Comparison of ENCODE assay signal across 9 cellular contexts in genomic region chr5:175746851-175747250, GRCh38.
A peak's percentile ranks its signal among the peaks of the same experiment; 100 is the strongest.
DNase-seq lines count a peak whose midpoint lies in the region; ATAC-seq, FAIRE-seq and TF ChIP-seq lines count a peak whose summit lies in the region.
"Had no signal": no experiment of that assay in that cellular context is flagged by ENCODE, and none has a peak within 500 bp of the region (broad histone marks: within the 10 kb centered on the region; RNA-seq: fewer than 3 reads in every experiment).

No MANE protein-coding gene starts in this region.

- POLR2A ChIA-PET in A549 (lab: Yijun Ruan, JAX): interaction anchor here (1.0 kb wide), 1 partner anchor 32 kb away, joined by 3 read pairs; no protein-coding TSS in a partner anchor
- POLR2A ChIA-PET in RWPE1 (lab: Yijun Ruan, JAX; ENCODE audit: low non-redundant PET): no interaction called here

- no peak for TF ChIP-seq EP300 in A549 (IDR thresholded peaks at IDR 0.05)

- CTCF ChIA-PET in A549 (lab: Yijun Ruan, JAX): interaction anchor here (1.3 to 2.8 kb wide), 3 partner anchors 14 to 126 kb away, joined by 3 to 23 read pairs (median 4); no protein-coding TSS in a partner anchor
- CTCF ChIA-PET in RWPE1 (lab: Yijun Ruan, JAX): interaction anchor here (0.6 kb wide), 1 partner anchor 1699 kb away, joined by 3 read pairs; no protein-coding TSS in a partner anchor

- WGBS in A549 (ENCODE audit: missing lambda C conversion rate): 33% methylated on average over 2 of the region's 2 CpGs

- no peak overlapping the region for H3K4me3 ChIP-seq in A549

- FAIRE-seq in A549 (lab: Jason Lieb, UNC): peak; percentile 56

- H3K27ac ChIP-seq in A549 (peak overlapping the region; percentile 29 to 76; a peak in 3 of 6 replicates), RWPE1 (no peak overlapping the region)

- no peaks in the 10 kb centered on the region for H3K9me3 ChIP-seq in A549

- TF ChIP-seq RAD21 in A549 (conservative IDR thresholded peaks at IDR 0.05 in 1 of 2, IDR thresholded peaks at IDR 0.05 in 1 of 2): no peak

- DNase-seq in A549 (ENCODE audit: low read depth in 1 of 2, low spot score in 1 of 2) (peak; percentile 58 to 60), H4 (ENCODE audit: low spot score) (peak; percentile 60), RWPE1 (ENCODE audit: low spot score) (peak; percentile 61), head of caudate nucleus (peak in 24 of 42 donors; percentile 26 to 66 (median 41)), NCI-H128 (lab: John Stamatoyannopoulos, UW; ENCODE audit: unreplicated experiment) (no peak), NOMO-1 treated with dmso at 0.1 percent for 144 hours (lab: John Stamatoyannopoulos, UW; ENCODE audit: unreplicated experiment) (no peak)
- no peak for DNase-seq in activated naive CD4-positive, alpha-beta T cell treated with Interleukin-2 at 50 U/mL for 16 hours

- H3K4me1 ChIP-seq in A549: peaks cover 32% of the 10 kb centered on the region

- TF ChIP-seq POLR2A in A549 (IDR thresholded peaks at IDR 0.05; ENCODE audit: low read length): no peak

- peak overlapping the region; percentile 36 for H3K4me2 ChIP-seq in A549

- TF ChIP-seq CTCF in A549 (IDR thresholded peaks at IDR 0.05): no peak
- TF ChIP-seq CTCF in RWPE1 (conservative IDR thresholded peaks at IDR 0.05; ENCODE audit: low read depth): no peak

- intact Hi-C loops in head of caudate nucleus (cut with DNase I): loop anchor here (10.0 kb wide), 1 partner anchor 128 kb away; the partner anchor contains the start of gene CPLX2

- peak; percentile 80 to 91 for ATAC-seq in A549
- ATAC-seq in GM21717 (IDR thresholded peaks at IDR 0.05; ENCODE audit: unreplicated experiment): no peak
- ATAC-seq: activated CD4-positive, CD25-positive, alpha-beta regulatory T cell treated with anti-CD3 and anti-CD28 coated beads, Interleukin-2, amount 50 U/mL, for 24 hours had no signal

TF ChIP-seq in A549, 52 proteins besides CTCF, POLR2A, EP300 and RAD21:
- TF ChIP-seq USF2 (IDR thresholded peaks at IDR 0.05) (peak; percentile 86), ELK1 (IDR thresholded peaks at IDR 0.05; ENCODE audit: low read depth, low read length) (no peak), HEYL (CRISPR knock-in tag; IDR thresholded peaks at IDR 0.05) (no peak), EHMT2 (IDR thresholded peaks at IDR 0.05; ENCODE audit: low read depth) (no peak), NPAS2 (CRISPR knock-in tag; IDR thresholded peaks at IDR 0.05; ENCODE audit: borderline replicate concordance) (no peak)

Comparison
In these comparisons a context has a peak if more than half of its experiments do, and no peak if none do; other contexts are left out.
1. DNase-seq: peak in A549 (2 of 2), H4 (single experiment), RWPE1 (single experiment) and head of caudate nucleus (24 of 42); none in activated naive CD4-positive, alpha-beta T cell treated with Interleukin-2 at 50 U/mL for 16 hours (single experiment), NCI-H128 (single experiment) and NOMO-1 treated with dmso at 0.1 percent for 144 hours (single experiment).